In the genomic region with DNA sequence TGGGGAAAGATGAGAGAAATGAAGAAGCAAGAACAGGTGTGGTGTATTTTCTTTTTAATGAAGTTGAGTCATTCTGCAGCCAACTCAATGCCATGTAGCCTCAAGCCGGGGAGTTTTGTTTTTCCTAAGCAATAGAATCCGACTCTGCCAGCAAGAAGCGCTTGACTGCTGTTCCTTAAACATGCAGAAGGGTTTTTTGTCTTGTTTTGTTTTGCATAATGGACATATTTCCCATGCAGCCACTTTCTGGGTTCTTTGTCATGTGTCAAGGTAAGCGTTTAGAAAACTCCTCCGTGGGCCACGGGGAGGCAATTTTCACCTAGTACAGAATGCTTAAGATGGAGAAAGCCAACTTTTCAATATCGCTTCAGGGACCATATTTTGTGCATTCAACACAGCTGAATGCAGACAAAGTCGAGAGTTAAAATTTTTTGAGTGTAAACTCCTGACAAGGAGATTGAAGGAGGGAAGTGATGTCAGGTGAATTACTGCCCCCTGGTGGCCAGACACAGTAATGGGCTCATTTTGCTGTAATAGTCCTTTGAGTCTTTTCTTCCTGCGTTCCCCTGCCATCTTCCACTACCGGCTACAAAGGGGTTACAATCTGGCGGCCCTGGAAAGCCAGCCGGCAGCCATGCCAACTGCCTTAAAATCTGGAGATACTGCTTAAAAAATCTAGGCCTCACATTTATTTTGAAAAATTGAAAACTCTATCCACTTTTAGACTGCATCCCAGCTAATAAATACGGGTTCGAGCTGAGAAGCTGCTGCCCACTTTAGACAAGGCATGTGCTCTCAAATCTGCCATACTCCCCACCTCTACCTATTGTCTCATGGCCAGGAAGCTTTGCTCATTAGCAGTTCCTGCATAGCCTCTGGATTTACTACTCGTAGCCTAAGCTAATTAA, we compare ENCODE assay signal across 8 cellular contexts. TPM values are rescaled to one million over a fixed set of nuclear protein-coding genes. Genes with fewer than 3 reads are reported as not detected.
DNase-seq lines count a peak whose midpoint lies in the region; ATAC-seq, FAIRE-seq and TF ChIP-seq lines count a peak whose summit lies in the region.

No MANE protein-coding gene starts in this region.

- H3K4me1 ChIP-seq in A549: no peaks in the 10 kb centered on the region; the same call in 2 of the 3 replicates
- H3K4me1 ChIP-seq in spleen: peaks cover 8 to 38% (median 25%) of the 10 kb centered on the region in 6 donors

- peak overlapping the region; percentile 78 for H3K4me2 ChIP-seq in A549

- ATAC-seq in A549 (peak in 1 of 2 experiments; percentile 5; a peak in 1 of 6 replicates), GM19455 (IDR thresholded peaks at IDR 0.05; ENCODE audit: unreplicated experiment) (no peak)

- CTCF ChIA-PET in A549 (lab: Yijun Ruan, JAX): interaction anchor here (0.6 to 10.8 kb wide), 31 partner anchors 12 to 594 kb away, joined by 3 to 113 read pairs (median 4); no protein-coding TSS in a partner anchor

- POLR2A ChIA-PET in A549 (lab: Yijun Ruan, JAX): interaction anchor here (0.6 kb wide), 1 partner anchor 442 kb away, joined by 5 read pairs; no protein-coding TSS in a partner anchor

- 20% methylated on average over 15 of the region's 15 CpGs for WGBS in A549 (ENCODE audit: missing lambda C conversion rate)
- 30 to 40% (median 31%) methylated on average over 15 of the region's 15 CpGs for WGBS in spleen, 5 donors

- no peak overlapping the region for H3K27ac ChIP-seq in A549
- H3K27ac ChIP-seq in spleen: no peak overlapping the region

- peak; percentile 75 to 85 for TF ChIP-seq RAD21 in A549 (conservative IDR thresholded peaks at IDR 0.05 in 1 of 2, IDR thresholded peaks at IDR 0.05 in 1 of 2)

- no peak for TF ChIP-seq EP300 in A549 (IDR thresholded peaks at IDR 0.05)

- intact Hi-C loops in spleen (cut with DNase I; ENCODE audit: low total_unique reads): no loop called here

- peaks cover 0 to 2% (median under 1%) of the 10 kb centered on the region in 6 donors for H3K36me3 ChIP-seq in spleen

- H3K4me3 ChIP-seq in A549 (0 out of 3 replicates have a peak overlapping the region, but pooled peaks have one; percentile 10), spleen (peak overlapping the region in 2 of 8 donors; percentile 22 to 46)

- H3K9me3 ChIP-seq in A549 (peaks cover 9% of the 10 kb centered on the region; the same call in 1 of the 3 replicates), spleen (no peaks in the 10 kb centered on the region)

- H3K27me3 ChIP-seq in spleen (replicated peaks in 1 of 7): no peaks in the 10 kb centered on the region

- TF ChIP-seq POLR2A in A549 (IDR thresholded peaks at IDR 0.05; ENCODE audit: low read length) (no peak), GM12891 (IDR thresholded peaks at IDR 0.05; ENCODE audit: low read depth, low read length) (no peak), spleen (IDR thresholded peaks at IDR 0.05) (no peak)

- DNase-seq in A549 (ENCODE audit: low read depth in 1 of 2, low spot score in 1 of 2): peak; percentile 67 to 79
- no peak for DNase-seq in GM12891 (ENCODE audit: insufficient read length, low spot score)
- DNase-seq in NCI-H1417 treated with DMSO at 0.1 percent for 48 hours (lab: John Stamatoyannopoulos, UW): peak; percentile 5
- peak; percentile 40 for DNase-seq in T1000 (lab: John Stamatoyannopoulos, UW)
- peak; percentile 83 for DNase-seq in astrocyte of the hippocampus (ENCODE audit: low read depth, low spot score)
- peak; percentile 75 for DNase-seq in iPS-NIHi11 (ENCODE audit: low spot score)
- DNase-seq in spleen: peak; percentile 86

- FAIRE-seq in A549 (lab: Jason Lieb, UNC) (no peak), GM12891 (lab: Jason Lieb, UNC) (peak; percentile 88)

- TF ChIP-seq CTCF in A549 (IDR thresholded peaks at IDR 0.05) (peak; percentile 91), spleen (IDR thresholded peaks at IDR 0.05 in 8 of 11, conservative IDR thresholded peaks at IDR 0.05 in 3 of 11) (peak; percentile 65 to 92 (median 87))

TF ChIP-seq in A549, 52 proteins besides CTCF, POLR2A, EP300 and RAD21:
- peak; percentile 75 for TF ChIP-seq SMC3 (IDR thresholded peaks at IDR 0.05)
- TF ChIP-seq MAFK (IDR thresholded peaks at IDR 0.05; ENCODE audit: partially characterized antibody): no peak
- TF ChIP-seq, protein P1, sequence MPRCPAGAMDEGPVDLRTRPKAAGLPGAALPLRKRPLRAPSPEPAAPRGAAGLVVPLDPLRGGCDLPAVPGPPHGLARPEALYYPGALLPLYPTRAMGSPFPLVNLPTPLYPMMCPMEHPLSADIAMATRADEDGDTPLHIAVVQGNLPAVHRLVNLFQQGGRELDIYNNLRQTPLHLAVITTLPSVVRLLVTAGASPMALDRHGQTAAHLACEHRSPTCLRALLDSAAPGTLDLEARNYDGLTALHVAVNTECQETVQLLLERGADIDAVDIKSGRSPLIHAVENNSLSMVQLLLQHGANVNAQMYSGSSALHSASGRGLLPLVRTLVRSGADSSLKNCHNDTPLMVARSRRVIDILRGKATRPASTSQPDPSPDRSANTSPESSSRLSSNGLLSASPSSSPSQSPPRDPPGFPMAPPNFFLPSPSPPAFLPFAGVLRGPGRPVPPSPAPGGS (IDR thresholded peaks at IDR 0.05): no peak

TF ChIP-seq in GM12891, 5 proteins besides CTCF, POLR2A, EP300 and RAD21:
- TF ChIP-seq PAX5 (IDR thresholded peaks at IDR 0.05; ENCODE audit: insufficient read depth, low read length, severe bottlenecking) (no peak), POU2F2 (IDR thresholded peaks at IDR 0.05; ENCODE audit: low read depth, low read length) (peak; percentile 48; the same call in 1 of the 2 replicates), TAF1 (IDR thresholded peaks at IDR 0.05; ENCODE audit: low read depth, low read length) (no peak), POLR2AphosphoS5 (IDR thresholded peaks at IDR 0.05; ENCODE audit: low read depth, low read length) (no peak), SPI1 (IDR thresholded peaks at IDR 0.05; ENCODE audit: low read depth, low read length) (peak; percentile 71)

RNA-seq across cellular contexts. Expression of a gene that starts 3.2 kb away (rescaled TPM):
- polyA plus RNA-seq in A549 (2011; rRNA removed) (1.7 and 4.8 TPM in 2 replicates), A549 (2017; fragmentation: RNase III; extraction: RNeasy Plus Mini Kit Qiagen cat#74134 plus additional on column Dnase treatment) (1.9 to 2.5 TPM (median 2.1 TPM) in 3 replicates), spleen (1 to 10 TPM; 1.1 to 2.3 (median 1.1) TPM)
- 0.71 and 0.95 TPM in 2 replicates for polyA plus RNA-seq in A549 (2012; cell fraction: cytosol; rRNA removed)
- polyA plus RNA-seq in A549 (2012; cell fraction: nucleus; rRNA removed): 1.3 and 1.4 TPM in 2 replicates
- polyA minus RNA-seq in A549 (2011; rRNA and poly(A)+ RNA removed): 8.2 and 9.8 TPM in 2 replicates
- 2.8 TPM for polyA plus RNA-seq in GM12891 (2012; ENCODE audit: low read depth, missing spikeins)
- 10 to 100 TPM in 1 of 7 donors, 1 to 10 TPM in 6; 5.9 to 12.7 (median 8.7) TPM for total RNA-seq in spleen

RNA-seq across cellular contexts. Expression of a gene that starts 49.1 kb away (rescaled TPM):
- 51.8 and 52.7 TPM in 2 replicates for polyA plus RNA-seq in A549 (2011; rRNA removed)
- 27.4 and 33.8 TPM in 2 replicates for polyA plus RNA-seq in A549 (2012; cell fraction: cytosol; rRNA removed)
- 33.0 and 47.5 TPM in 2 replicates for polyA plus RNA-seq in A549 (2012; cell fraction: nucleus; rRNA removed)
- 77.2 to 83.2 TPM (median 81.5 TPM) in 3 replicates for polyA plus RNA-seq in A549 (2017; fragmentation: RNase III; extraction: RNeasy Plus Mini Kit Qiagen cat#74134 plus additional on column Dnase treatment)
- polyA minus RNA-seq in A549 (2011; rRNA and poly(A)+ RNA removed): 53.1 and 59.4 TPM in 2 replicates
- polyA plus RNA-seq in GM12891 (2012; ENCODE audit: low read depth, missing spikeins): 31.7 TPM
- total RNA-seq in spleen: 100 to 1,000 TPM in 1 of 7 donors, 10 to 100 TPM in 6; 61.4 to 118 (median 72.1) TPM
- 10 to 100 TPM; 13.1 to 19.8 (median 14.6) TPM for polyA plus RNA-seq in spleen

RNA-seq across cellular contexts. Expression of a gene that starts 50.5 kb away (rescaled TPM):
- 174 and 177 TPM in 2 replicates for polyA plus RNA-seq in A549 (2011; rRNA removed)
- 81.6 and 86.3 TPM in 2 replicates for polyA plus RNA-seq in A549 (2012; cell fraction: cytosol; rRNA removed)
- polyA plus RNA-seq in A549 (2012; cell fraction: nucleus; rRNA removed): 33.9 and 64.2 TPM in 2 replicates
- 97.1 to 101 TPM (median 97.5 TPM) in 3 replicates for polyA plus RNA-seq in A549 (2017; fragmentation: RNase III; extraction: RNeasy Plus Mini Kit Qiagen cat#74134 plus additional on column Dnase treatment)
- 42.4 and 60.2 TPM in 2 replicates for polyA minus RNA-seq in A549 (2011; rRNA and poly(A)+ RNA removed)
- 134 TPM for polyA plus RNA-seq in GM12891 (2012; ENCODE audit: low read depth, missing spikeins)
- total RNA-seq in spleen: 100 to 1,000 TPM in 6 of 7 donors, 10 to 100 TPM in 1; 98.9 to 220 (median 144) TPM
- 100 to 1,000 TPM; 182 to 204 (median 187) TPM for polyA plus RNA-seq in spleen
